Comparison of ENCODE assay signal across 9 cellular contexts in the genomic region with DNA sequence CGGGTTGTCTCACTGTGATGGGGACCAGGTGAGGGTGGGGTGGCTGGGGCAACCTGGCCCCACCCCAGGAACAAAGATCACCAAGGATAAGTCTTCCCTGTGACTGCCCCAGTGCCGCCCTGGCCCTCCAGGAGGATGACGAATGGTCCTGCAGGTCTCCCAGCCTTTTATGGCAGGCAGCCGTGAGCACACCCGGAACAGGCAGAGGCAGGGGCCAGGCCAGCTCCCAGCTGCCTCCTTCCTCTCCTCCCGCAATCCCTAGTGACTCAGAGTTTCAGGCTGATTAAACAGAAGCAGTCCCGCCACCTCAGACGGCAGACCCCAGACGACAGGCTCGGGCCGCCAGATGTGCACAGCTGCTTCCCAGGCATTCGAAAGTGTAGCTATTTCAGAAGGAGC. TPM values are rescaled to one million over a fixed set of nuclear protein-coding genes. Genes with fewer than 3 reads are reported as not detected.
DNase-seq lines count a peak whose midpoint lies in the region; ATAC-seq, FAIRE-seq and TF ChIP-seq lines count a peak whose summit lies in the region.
"Had no signal": no experiment of that assay in that cellular context is flagged by ENCODE, and none has a peak within 500 bp of the region (broad histone marks: within the 10 kb centered on the region; RNA-seq: fewer than 3 reads in every experiment).

No MANE protein-coding gene starts in this region.

- H3K27me3 ChIP-seq in small intestine (ENCODE audit: control insufficient read depth in 2 of 2, insufficient read depth in 2 of 2, low read length in 2 of 2): no peaks in the 10 kb centered on the region

- POLR2A ChIA-PET in WTC11 (lab: Charles Lee): interaction anchor here (1.1 to 2.9 kb wide), 4 partner anchors 9 to 92 kb away, joined by 3 to 37 read pairs (median 6); partner anchors contain the start of genes JUP and KLHL11

- peak overlapping the region; percentile 87 to 95 for H3K27ac ChIP-seq in small intestine (ENCODE audit: low read depth in 1 of 2, low read length in 1 of 2)

- H3K36me3 Mint-ChIP-seq in HFFc6 (ENCODE audit: low read depth) (no peaks in the 10 kb centered on the region), WTC11 (peaks cover 19% of the 10 kb centered on the region)

- intact Hi-C loops in left ventricle myocardium superior (cut with micrococcal nuclease): no loop called here

- H3K36me3 ChIP-seq in small intestine (ENCODE audit: control insufficient read depth in 2 of 2, insufficient read depth in 2 of 2, low read length in 2 of 2): peaks cover 6 to 20% of the 10 kb centered on the region in 2 donors

- FAIRE-seq in small intestine (lab: Jason Lieb, UNC): no peak

- no peak overlapping the region for H3K27ac Mint-ChIP-seq in HFFc6
- peak overlapping the region; percentile 89; the same call in 1 of the 2 replicates for H3K27ac Mint-ChIP-seq in WTC11

- H3K4me3 Mint-ChIP-seq in HFFc6 (no peak overlapping the region; the same call in 1 of the 2 replicates), WTC11 (no peak overlapping the region)

- H3K9me3 Mint-ChIP-seq in HFFc6 (no peaks in the 10 kb centered on the region), WTC11 (no peaks in the 10 kb centered on the region)

- H3K4me1 ChIP-seq in small intestine (ENCODE audit: control insufficient read depth in 2 of 2, insufficient read depth in 1 of 2, low read depth in 1 of 2, low read length in 1 of 2): peaks cover 0 to 12% of the 10 kb centered on the region in 2 donors

- peaks cover 33% of the 10 kb centered on the region for H3K4me1 Mint-ChIP-seq in HFFc6 (ENCODE audit: low read depth)
- H3K4me1 Mint-ChIP-seq in WTC11: peaks cover 62% of the 10 kb centered on the region

- peak overlapping the region in 1 of 2 donors; percentile 16 for H3K4me3 ChIP-seq in small intestine (ENCODE audit: low read depth in 1 of 2, low read length in 2 of 2)

- ATAC-seq in WTC11: peak; percentile 19
- ATAC-seq in left ventricle myocardium superior: peak; percentile 46
- ATAC-seq in GM21423 (IDR thresholded peaks at IDR 0.05; ENCODE audit: unreplicated experiment): no peak

- H3K9me3 ChIP-seq in small intestine (ENCODE audit: control insufficient read depth, low read depth): no peaks in the 10 kb centered on the region

- TF ChIP-seq CTCF in HFFc6 (IDR thresholded peaks at IDR 0.05): no peak
- TF ChIP-seq CTCF in WTC11 (IDR thresholded peaks at IDR 0.05): no peak

- CTCF ChIA-PET in WTC11 (lab: Charles Lee): interaction anchor here (0.7 to 7.1 kb wide), 8 partner anchors 9 to 328 kb away, joined by 3 to 135 read pairs (median 6); partner anchors contain the start of genes JUP and P3H4

- 11 to 29% (median 22%) methylated on average over 12 of the region's 12 CpGs for WGBS in small intestine, 3 donors

- DNase-seq in HFFc6 (peak; percentile 81), WTC11 (ENCODE audit: low spot score) (peak; percentile 41), left ventricle myocardium superior (peak; percentile 86), small intestine (peak; percentile 99), DMS79 (lab: John Stamatoyannopoulos, UW) (no peak), hippocampal formation (lab: John Stamatoyannopoulos, UW) (no peak)
- DNase-seq in activated naive CD4-positive, alpha-beta T cell treated with anti-CD3 and anti-CD28 coated beads, Interleukin-2, amount 50 U/mL, for 16 hours: no peak
- DNase-seq: activated CD4-positive, CD25-positive, alpha-beta regulatory T cell had no signal

- H3K27me3 Mint-ChIP-seq in HFFc6 (ENCODE audit: insufficient read depth) (peaks cover 2% of the 10 kb centered on the region; the same call in 1 of the 2 replicates), WTC11 (ENCODE audit: low read depth) (no peaks in the 10 kb centered on the region)

TF ChIP-seq in WTC11, 78 proteins besides CTCF, POLR2A, EP300 and RAD21:
- TF ChIP-seq OVOL2 (CRISPR knock-in tag; IDR thresholded peaks at IDR 0.05; ENCODE audit: borderline replicate concordance): no peak

RNA-seq across cellular contexts. Expression of gene JUP, which starts 13.3 kb away (rescaled TPM):
- 1 to 10 TPM; 1.5 to 9.1 (median 1.9) TPM for total RNA-seq in HFFc6 (2021; fragmentation: NEBNext Ultra II Directional; extraction: Animal tissue kit (Norgen Biotek cat#: 25700))
- 93.5 to 103 TPM (median 100 TPM) in 3 replicates for total RNA-seq in WTC11 (2021)
- 217 TPM for total RNA-seq in left ventricle myocardium superior
- polyA plus RNA-seq in small intestine: 100 to 1,000 TPM; 122 to 316 (median 302) TPM

RNA-seq across cellular contexts. Expression of gene P3H4, which starts 38.6 kb away (rescaled TPM):
- 10 to 100 TPM; 48.8 to 75.5 (median 50.3) TPM for total RNA-seq in HFFc6 (2021; fragmentation: NEBNext Ultra II Directional; extraction: Animal tissue kit (Norgen Biotek cat#: 25700))
- total RNA-seq in WTC11 (2021) (32.1 to 34.6 TPM (median 33.5 TPM) in 3 replicates), left ventricle myocardium superior (7.0 TPM)
- polyA plus RNA-seq in small intestine: 10 to 100 TPM in 1 of 3 donors, 1 to 10 TPM in 2; 6.5 to 12.7 (median 9.7) TPM

RNA-seq across cellular contexts. Expression of gene HAP1, which starts 38.7 kb away (rescaled TPM):
- under 1 TPM in 2 of 6 experiments, not detected in 4; 0.09 to 0.12 TPM for total RNA-seq in HFFc6 (2021; fragmentation: NEBNext Ultra II Directional; extraction: Animal tissue kit (Norgen Biotek cat#: 25700))
- total RNA-seq in WTC11 (2021) (4.4 to 5.0 TPM (median 4.4 TPM) in 3 replicates), left ventricle myocardium superior (not detected)
- under 1 TPM; 0.22 to 0.40 (median 0.27) TPM for polyA plus RNA-seq in small intestine

RNA-seq across cellular contexts. Expression of gene FKBP10, which starts 39.6 kb away (rescaled TPM):
- total RNA-seq in HFFc6 (2021; fragmentation: NEBNext Ultra II Directional; extraction: Animal tissue kit (Norgen Biotek cat#: 25700)): 100 to 1,000 TPM; 417 to 500 (median 442) TPM
- total RNA-seq in WTC11 (2021) (227 to 243 TPM (median 232 TPM) in 3 replicates), left ventricle myocardium superior (10.2 TPM)
- 10 to 100 TPM in 1 of 3 donors, 1 to 10 TPM in 1, under 1 TPM in 1; 0.67 to 13.9 (median 3.5) TPM for polyA plus RNA-seq in small intestine

Comparison
In these comparisons a context has a peak if more than half of its experiments do, and no peak if none do; other contexts are left out.
1. DNase-seq: peak in HFFc6 (single experiment), WTC11 (single experiment), left ventricle myocardium superior (single experiment) and small intestine (single experiment); none in DMS79 (single experiment), hippocampal formation (0 of 2) and activated naive CD4-positive, alpha-beta T cell treated with anti-CD3 and anti-CD28 coated beads, Interleukin-2, amount 50 U/mL, for 16 hours (single experiment).